In the genomic region with DNA sequence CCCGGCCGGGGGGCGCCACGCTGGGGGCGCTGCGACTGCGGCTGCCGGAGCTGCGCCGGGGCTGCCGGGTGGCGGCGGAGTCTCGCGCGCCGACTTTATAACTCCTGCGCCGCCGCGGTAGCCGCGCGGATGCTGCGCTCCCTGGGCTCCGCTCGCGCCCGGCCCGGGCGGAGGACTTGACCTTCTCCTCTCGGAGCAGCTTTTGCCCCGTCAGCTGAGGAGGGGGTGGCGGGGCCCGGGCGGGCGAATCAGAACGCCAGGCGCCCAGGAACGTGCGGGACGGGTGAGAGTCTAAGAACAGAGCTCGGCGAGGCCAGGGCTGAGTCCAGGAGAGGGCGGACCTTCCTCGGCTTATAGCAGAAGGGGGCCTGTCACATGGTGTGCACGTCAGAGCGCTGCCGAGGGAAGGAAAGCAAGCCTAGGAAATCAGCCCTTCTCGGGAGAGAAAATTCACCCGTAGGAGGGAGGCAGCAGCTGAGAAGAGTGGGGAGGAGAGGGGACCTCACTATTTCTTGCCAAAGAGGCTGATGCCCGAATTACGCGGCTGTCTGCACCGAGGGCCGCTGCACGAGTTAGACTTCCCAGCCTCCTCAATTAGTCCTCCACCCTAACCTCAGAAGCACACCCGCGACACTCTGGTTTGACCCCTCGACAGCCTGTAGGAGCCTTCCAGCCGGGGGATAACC, we compare ENCODE assay signal across 8 cellular contexts. TPM values are rescaled to one million over a fixed set of nuclear protein-coding genes. Genes with fewer than 3 reads are reported as not detected.
DNase-seq lines count a peak whose midpoint lies in the region; ATAC-seq and TF ChIP-seq lines count a peak whose summit lies in the region.

A gene (minus strand): TSS at position 327 of the 686 bp plus-strand sequence. CDS start 415 bp downstream, outside the sequence.

- no peaks in the 10 kb centered on the region for H3K36me3 Mint-ChIP-seq in activated CD4-positive, alpha-beta T cell treated with anti-CD3 and anti-CD28 coated beads, Interleukin-2, amount 10 ng/mL, durations not matched to agents 7 days and 5 days (ENCODE audit: low read depth)
- peaks cover 5% of the 10 kb centered on the region for H3K36me3 Mint-ChIP-seq in type B pancreatic cell

- no peak for TF ChIP-seq CTCF in HFF-Myc (IDR thresholded peaks at IDR 0.05; ENCODE audit: low read depth, low read length, missing control alignments)
- no peak for TF ChIP-seq CTCF in mucosa of descending colon (IDR thresholded peaks at IDR 0.05)
- TF ChIP-seq CTCF in type B pancreatic cell (conservative IDR thresholded peaks at IDR 0.05) = peak; percentile 6

- peaks cover 9% of the 10 kb centered on the region for H3K4me1 ChIP-seq in mucosa of descending colon (ENCODE audit: low read depth)

- DNase-seq in DMS153 (lab: John Stamatoyannopoulos, UW) (peak; percentile 76), HFF-Myc (ENCODE audit: extremely low read depth, low read depth) (peak; percentile 68), NCI-H2171 (lab: John Stamatoyannopoulos, UW) (peak; percentile 57), erythroblast (lab: John Stamatoyannopoulos, UW) (peak; percentile 62 to 77), mucosa of descending colon (peak; percentile 65 to 71 (median 71)), type B pancreatic cell (ENCODE audit: extremely low spot score, unreplicated experiment) (peak; percentile 82)
- DNase-seq in activated CD4-positive, alpha-beta T cell treated with anti-CD3 and anti-CD28 coated beads, Interleukin-2, amount 10 ng/mL, durations not matched to agents 7 days and 5 days = peak; percentile 15
- DNase-seq in central memory CD4-positive, alpha-beta T cell = no peak

- POLR2A ChIA-PET in activated CD4-positive, alpha-beta T cell treated with anti-CD3 and anti-CD28 coated beads, Interleukin-2, amount 10 ng/mL, durations not matched to agents 7 days and 5 days (lab: Charles Lee) = no interaction called here

- no peaks in the 10 kb centered on the region for H3K9me3 Mint-ChIP-seq in activated CD4-positive, alpha-beta T cell treated with anti-CD3 and anti-CD28 coated beads, Interleukin-2, amount 10 ng/mL, durations not matched to agents 7 days and 5 days
- no peaks in the 10 kb centered on the region for H3K9me3 Mint-ChIP-seq in type B pancreatic cell

- peak within 1 kb of the TSS; percentile 69 for H3K4me3 Mint-ChIP-seq in activated CD4-positive, alpha-beta T cell treated with anti-CD3 and anti-CD28 coated beads, Interleukin-2, amount 10 ng/mL, durations not matched to agents 7 days and 5 days
- H3K4me3 Mint-ChIP-seq in type B pancreatic cell = peak within 1 kb of the TSS; percentile 90

- peaks cover 77% of the 10 kb centered on the region for H3K27me3 Mint-ChIP-seq in activated CD4-positive, alpha-beta T cell treated with anti-CD3 and anti-CD28 coated beads, Interleukin-2, amount 10 ng/mL, durations not matched to agents 7 days and 5 days
- peaks cover 89% of the 10 kb centered on the region for H3K27me3 Mint-ChIP-seq in type B pancreatic cell

- H3K36me3 ChIP-seq in mucosa of descending colon (ENCODE audit: low read depth) = no peaks in the 10 kb centered on the region

- ATAC-seq in mucosa of descending colon = peak; percentile 80

- peak within 1 kb of the TSS; percentile 57 for H3K4me3 ChIP-seq in HFF-Myc (replicated peaks; ENCODE audit: low read depth, low read length)
- H3K4me3 ChIP-seq in mucosa of descending colon = no peak within 1 kb of the TSS

- peaks cover 21% of the 10 kb centered on the region for H3K4me1 Mint-ChIP-seq in activated CD4-positive, alpha-beta T cell treated with anti-CD3 and anti-CD28 coated beads, Interleukin-2, amount 10 ng/mL, durations not matched to agents 7 days and 5 days
- peaks cover 18% of the 10 kb centered on the region for H3K4me1 Mint-ChIP-seq in type B pancreatic cell (ENCODE audit: unreplicated experiment)

- intact Hi-C loops in mucosa of descending colon (cut with DNase I, micrococcal nuclease) = no loop called here

- H3K27ac Mint-ChIP-seq in activated CD4-positive, alpha-beta T cell treated with anti-CD3 and anti-CD28 coated beads, Interleukin-2, amount 10 ng/mL, durations not matched to agents 7 days and 5 days = peak within 1 kb of the TSS; percentile 75
- H3K27ac Mint-ChIP-seq in type B pancreatic cell = peak within 1 kb of the TSS; percentile 64

- TF ChIP-seq POLR2A in erythroblast (IDR thresholded peaks at IDR 0.05; ENCODE audit: low read length) = no peak

- H3K9me3 ChIP-seq in mucosa of descending colon = no peaks in the 10 kb centered on the region

- CTCF ChIA-PET in activated CD4-positive, alpha-beta T cell treated with anti-CD3 and anti-CD28 coated beads, Interleukin-2, amount 10 ng/mL, durations not matched to agents 7 days and 5 days (lab: Charles Lee) = interaction anchor here (0.8 kb wide), 1 partner anchor 31 kb away, joined by 4 read pairs; no protein-coding TSS in a partner anchor

RNA-seq across cellular contexts. Expression of the gene that starts here (rescaled TPM):
- total RNA-seq in activated CD4-positive, alpha-beta T cell treated with anti-CD3 and anti-CD28 coated beads, Interleukin-2, amount 10 ng/mL, durations not matched to agents 7 days and 5 days = not detected
- under 1 TPM in 1 of 3 donors, not detected in 2; 0.16 TPM for total RNA-seq in mucosa of descending colon
- 1.3 and 15.9 TPM in 2 replicates for total RNA-seq in type B pancreatic cell (ENCODE audit: low replicate concordance)

Comparison
In these comparisons a context has a peak if more than half of its experiments do, and no peak if none do; other contexts are left out.
1. Peak in DNase-seq in activated CD4-positive, alpha-beta T cell treated with anti-CD3 and anti-CD28 coated beads, Interleukin-2, amount 10 ng/mL, durations not matched to agents 7 days and 5 days; RNA of the gene not detected or under 1 TPM.
2. Peak in DNase-seq and ATAC-seq in mucosa of descending colon; RNA of the gene not detected or under 1 TPM.